ENCODE assay signal across 1 cellular context in genomic region chr2:205002390-205002789, GRCh38.
TF ChIP-seq lines count a peak whose summit lies in the region.

No MANE protein-coding gene starts in this region.

TF ChIP-seq in H1, 55 proteins besides CTCF, POLR2A, EP300 and RAD21:
- TF ChIP-seq ASH2L (IDR thresholded peaks at IDR 0.05; ENCODE audit: low read length) (no peak), MAFK (IDR thresholded peaks at IDR 0.05; ENCODE audit: low read depth, low read length) (no peak), NRF1 (IDR thresholded peaks at IDR 0.05; ENCODE audit: low read depth, low read length) (no peak), MAX (IDR thresholded peaks at IDR 0.05) (no peak), JUN (IDR thresholded peaks at IDR 0.05; ENCODE audit: low read depth, low read length) (no peak), HDAC2 (IDR thresholded peaks at IDR 0.05; ENCODE audit: borderline replicate concordance in 1 of 2, low read depth in 2 of 2, low read length in 2 of 2) (no peak), BRCA1 (IDR thresholded peaks at IDR 0.05; ENCODE audit: low read depth, low read length) (no peak), EGR1 (IDR thresholded peaks at IDR 0.05; ENCODE audit: borderline replicate concordance, low read depth, low read length) (no peak), RBBP5 (IDR thresholded peaks at IDR 0.05; ENCODE audit: borderline replicate concordance, low read depth, low read length) (no peak), GTF2F1 (IDR thresholded peaks at IDR 0.05; ENCODE audit: borderline replicate concordance, low read depth, low read length) (no peak), POLR2AphosphoS5 (IDR thresholded peaks at IDR 0.05; ENCODE audit: low read depth, low read length) (no peak), CHD1 (IDR thresholded peaks at IDR 0.05; ENCODE audit: low read depth, low read length) (no peak), CTBP2 (IDR thresholded peaks at IDR 0.05; ENCODE audit: borderline replicate concordance, insufficient read depth, insufficient read length, low read length) (no peak), TEAD4 (IDR thresholded peaks at IDR 0.05; ENCODE audit: low read depth, low read length) (no peak), BCL11A (IDR thresholded peaks at IDR 0.05; ENCODE audit: low read depth in 2 of 2, low read length in 2 of 2) (no peak), RNF2 (IDR thresholded peaks at IDR 0.05; ENCODE audit: borderline replicate concordance, low read depth, low read length, missing control alignments, poor library complexity, severe bottlenecking) (no peak), TAF7 (optimal IDR thresholded peaks at IDR 0.05; ENCODE audit: borderline replicate concordance, low read depth, low read length) (no peak), CHD2 (IDR thresholded peaks at IDR 0.05; ENCODE audit: low read length) (no peak), SUZ12 (IDR thresholded peaks at IDR 0.05; ENCODE audit: low read length) (no peak), SP2 (IDR thresholded peaks at IDR 0.05; ENCODE audit: low read length) (no peak)
